ENCODE assay signal across 11 cellular contexts in the genomic region with DNA sequence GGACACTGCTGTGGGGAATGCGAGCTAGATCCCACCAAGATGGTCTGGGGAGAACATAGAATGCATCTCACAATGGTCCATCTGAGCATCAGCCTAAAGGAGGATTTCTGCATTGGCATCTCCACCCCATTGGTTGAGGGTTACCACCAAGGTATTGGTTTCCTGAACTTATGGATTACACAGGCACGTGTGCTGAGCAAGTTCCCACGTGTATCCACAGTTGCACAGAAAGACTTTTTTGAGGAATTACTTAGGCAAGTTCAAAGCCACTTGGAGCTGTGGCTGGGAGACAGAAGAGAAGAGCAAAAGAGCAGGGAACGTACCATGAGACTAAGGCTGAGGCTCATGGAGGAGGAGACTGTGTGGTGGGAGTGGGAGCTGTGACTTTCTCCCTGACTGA. TPM values are rescaled to one million over a fixed set of nuclear protein-coding genes. Genes with fewer than 3 reads are reported as not detected.
"Had no signal": no experiment of that assay in that cellular context is flagged by ENCODE, and none has a peak within 500 bp of the region (broad histone marks: within the 10 kb centered on the region; RNA-seq: fewer than 3 reads in every experiment).

No MANE protein-coding gene starts in this region.

- H3K9me3 ChIP-seq: HAP-1 had no signal

- H3K27ac ChIP-seq: HL-60 had no signal

- H3K4me2 ChIP-seq: GM23338 had no signal

- H3K36me3 ChIP-seq: HAP-1 had no signal

- H3K4me1 ChIP-seq: HAP-1 had no signal

- H3K9me3 Mint-ChIP-seq: GM23338, HFFc6 had no signal

- H3K27ac Mint-ChIP-seq: GM23338, HFFc6 had no signal

- DNase-seq: HFFc6, IMR-90, KG1 had no signal

- ATAC-seq: GM23338, HCT116, K562 had no signal

- H3K4me3 Mint-ChIP-seq: GM23338, HFFc6 had no signal

- FAIRE-seq: H1, H54, K562 had no signal

- H2AFZ ChIP-seq: GM23338 had no signal

- H3K4me3 ChIP-seq: GM23338, HAP-1, K562 had no signal

RNA-seq across cellular contexts. Expression of a gene that starts 43.1 kb away (rescaled TPM):
- total RNA-seq: HFFc6, HT1080, IMR-90, K562 had no signal
- polyA plus RNA-seq: IMR-90, K562 had no signal

RNA-seq across cellular contexts. Expression of a gene that starts 44.1 kb away (rescaled TPM):
- total RNA-seq: GM23338, H1, HFFc6, HT1080, IMR-90, K562 had no signal
- polyA plus RNA-seq: GM23338, H1, IMR-90, K562 had no signal
